ENCODE assay signal across 8 cellular contexts in the genomic region with DNA sequence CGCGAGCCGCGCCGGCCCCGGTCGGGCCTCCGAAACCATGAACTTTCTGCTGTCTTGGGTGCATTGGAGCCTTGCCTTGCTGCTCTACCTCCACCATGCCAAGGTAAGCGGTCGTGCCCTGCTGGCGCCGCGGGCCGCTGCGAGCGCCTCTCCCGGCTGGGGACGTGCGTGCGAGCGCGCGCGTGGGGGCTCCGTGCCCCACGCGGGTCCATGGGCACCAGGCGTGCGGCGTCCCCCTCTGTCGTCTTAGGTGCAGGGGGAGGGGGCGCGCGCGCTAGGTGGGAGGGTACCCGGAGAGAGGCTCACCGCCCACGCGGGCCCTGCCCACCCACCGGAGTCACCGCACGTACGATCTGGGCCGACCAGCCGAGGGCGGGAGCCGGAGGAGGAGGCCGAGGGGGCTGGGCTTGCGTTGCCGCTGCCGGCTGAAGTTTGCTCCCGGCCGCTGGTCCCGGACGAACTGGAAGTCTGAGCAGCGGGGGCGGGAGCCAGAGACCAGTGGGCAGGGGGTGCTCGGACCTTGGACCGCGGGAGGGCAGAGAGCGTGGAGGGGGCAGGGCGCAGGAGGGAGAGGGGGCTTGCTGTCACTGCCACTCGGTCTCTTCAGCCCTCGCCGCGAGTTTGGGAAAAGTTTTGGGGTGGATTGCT. TPM values are rescaled to one million over a fixed set of nuclear protein-coding genes. Genes with fewer than 3 reads are reported as not detected.
DNase-seq lines count a peak whose midpoint lies in the region; ATAC-seq and TF ChIP-seq lines count a peak whose summit lies in the region.

No MANE protein-coding gene starts in this region.

- no peaks in the 10 kb centered on the region for H3K27me3 ChIP-seq in HAP-1 (ENCODE audit: low read depth)
- no peaks in the 10 kb centered on the region for H3K27me3 ChIP-seq in Peyer's patch
- no peaks in the 10 kb centered on the region for H3K27me3 ChIP-seq in gastroesophageal sphincter
- no peaks in the 10 kb centered on the region for H3K27me3 ChIP-seq in transverse colon

- H3K4me1 ChIP-seq in HAP-1 (peaks cover 28% of the 10 kb centered on the region), Peyer's patch (peaks cover 0 to 59% (median 8%) of the 10 kb centered on the region in 4 donors), gastroesophageal sphincter (peaks cover 3 to 63% (median 22%) of the 10 kb centered on the region in 3 donors), transverse colon (peaks cover 14 to 74% (median 61%) of the 10 kb centered on the region in 4 donors)

- DNase-seq in CD14-positive monocyte (ENCODE audit: low spot score): no peak
- peak; percentile 16 to 76 for DNase-seq in HAP-1 (ENCODE audit: low spot score in 2 of 2)
- DNase-seq in Peyer's patch: peak; percentile 32 to 89 (median 81)
- peak in 3 of 4 experiments; percentile 13 to 43 (median 36) for DNase-seq in activated naive CD4-positive, alpha-beta T cell (lab: John Stamatoyannopoulos, UW)
- DNase-seq in nucleus accumbens (lab: John Stamatoyannopoulos, UW): peak in 34 of 56 donors; percentile 23 to 84 (median 43)
- peak; percentile 78 for DNase-seq in transverse colon

- H3K4me1 Mint-ChIP-seq in CD14-positive monocyte: peaks cover 49% of the 10 kb centered on the region

- TF ChIP-seq EP300 in gastroesophageal sphincter (IDR thresholded peaks at IDR 0.05) (no peak), transverse colon (IDR thresholded peaks at IDR 0.05; ENCODE audit: low read depth) (no peak)

- peaks cover 0 to 2% (median 0%) of the 10 kb centered on the region in 7 donors for H3K9me3 Mint-ChIP-seq in CD14-positive monocyte

- TF ChIP-seq CTCF in CD14-positive monocyte (IDR thresholded peaks at IDR 0.05) (no peak), Peyer's patch (IDR thresholded peaks at IDR 0.05) (peak in 2 of 6 experiments; percentile 2 to 6), gastroesophageal sphincter (IDR thresholded peaks at IDR 0.05) (peak in 1 of 4 experiments; percentile 32), transverse colon (IDR thresholded peaks at IDR 0.05) (peak in 1 of 5 experiments; percentile 20)

- intact Hi-C loops in CD14-positive monocyte (cut with micrococcal nuclease): loop anchor here (5.0 kb wide), 6 partner anchors 36 to 231 kb away; no protein-coding TSS in a partner anchor
- intact Hi-C loops in transverse colon (cut with DNase I; ENCODE audit: low total_unique reads): no loop called here

- TF ChIP-seq POLR2A in Peyer's patch (IDR thresholded peaks at IDR 0.05) (peak; percentile 67 to 72), gastroesophageal sphincter (IDR thresholded peaks at IDR 0.05) (no peak), transverse colon (IDR thresholded peaks at IDR 0.05) (peak; percentile 79)

- peaks cover 33% of the 10 kb centered on the region for H3K36me3 ChIP-seq in HAP-1 (replicated peaks)
- peaks cover 0 to 3% (median 0%) of the 10 kb centered on the region in 3 donors for H3K36me3 ChIP-seq in Peyer's patch
- peaks cover 0 to 2% of the 10 kb centered on the region in 2 donors for H3K36me3 ChIP-seq in gastroesophageal sphincter
- no peaks in the 10 kb centered on the region for H3K36me3 ChIP-seq in transverse colon

- peak overlapping the region in 5 of 7 donors; percentile 31 to 95 (median 81) for H3K27ac Mint-ChIP-seq in CD14-positive monocyte

- H3K9me3 ChIP-seq in HAP-1 (no peaks in the 10 kb centered on the region), Peyer's patch (no peaks in the 10 kb centered on the region), gastroesophageal sphincter (no peaks in the 10 kb centered on the region), transverse colon (no peaks in the 10 kb centered on the region)

- ATAC-seq in gastroesophageal sphincter (peak; percentile 29), GM18519 (IDR thresholded peaks at IDR 0.05; ENCODE audit: low FRiP score, unreplicated experiment) (no peak)

- H3K4me3 ChIP-seq in HAP-1 (peak overlapping the region; percentile 95), Peyer's patch (peak overlapping the region; percentile 58 to 90 (median 74)), gastroesophageal sphincter (peak overlapping the region; percentile 73 to 92), transverse colon (peak overlapping the region; percentile 68 to 88 (median 83))

- in situ Hi-C loops in HAP-1 (cut with MboI; ENCODE audit: low sequenced_read_pairs) (loop anchor here (5.0 to 10.0 kb wide), 2 partner anchors 301 to 473 kb away; a partner anchor contains a TSS), transverse colon (cut with MboI; ENCODE audit: low pct_ligation_motif_present in 1 of 4, low pct_unique_long_range_greater_than_20kb in 1 of 4, low sequenced_read_pairs in 3 of 4) (loop anchor here in 2 of 4 donors (25.0 kb wide), 1 partner anchor 109 kb away; no protein-coding TSS in a partner anchor)

- H3K36me3 Mint-ChIP-seq in CD14-positive monocyte: peaks cover 15 to 23% of the 10 kb centered on the region in 2 donors

- peak overlapping the region; percentile 82 to 100 for H3K4me3 Mint-ChIP-seq in CD14-positive monocyte

- peaks cover 4 to 12% (median 9%) of the 10 kb centered on the region in 3 donors for H3K27me3 Mint-ChIP-seq in CD14-positive monocyte (ENCODE audit: low read depth in 3 of 3)

- WGBS in gastroesophageal sphincter (ENCODE audit: low coverage in 1 of 2), 2 donors: no CpG with 5 or more reads among the region's 66 CpGs
- 0% methylated on average over 26 of the region's 66 CpGs; no CpG with 5 or more reads in 1 of the 2 donors for WGBS in transverse colon (ENCODE audit: low coverage in 1 of 2), 2 donors

- peak overlapping the region; percentile 75 to 95 (median 93) for H3K27ac ChIP-seq in Peyer's patch
- H3K27ac ChIP-seq in gastroesophageal sphincter: peak overlapping the region; percentile 93 to 99 (median 98)
- H3K27ac ChIP-seq in transverse colon: peak overlapping the region; percentile 96 to 99 (median 96)

RNA-seq across cellular contexts. Expression of a gene that starts 1.3 kb away (rescaled TPM):
- 10 to 100 TPM; 19.0 to 32.0 TPM for polyA plus RNA-seq in CD14-positive monocyte
- total RNA-seq in Peyer's patch (100 to 1,000 TPM; 202 to 663 (median 418) TPM), gastroesophageal sphincter (10 to 100 TPM; 32.2 to 66.2 (median 40.1) TPM), transverse colon (100 to 1,000 TPM; 131 to 608 (median 203) TPM)

Comparison
In these comparisons a context has a peak if more than half of its experiments do, and no peak if none do; other contexts are left out.
1. POLR2A ChIP-seq: peak in Peyer's patch (2 of 2) and transverse colon (single experiment); none in gastroesophageal sphincter (0 of 2).
2. Peak in every context shown above with its lines, with median percentiles within 50 percentile points of each other: H3K4me3 ChIP-seq and H3K27ac ChIP-seq.